Comparison of ENCODE assay signal across 11 cellular contexts in genomic region chr12:108609535-108610335, GRCh38. TPM values are rescaled to one million over a fixed set of nuclear protein-coding genes. Genes with fewer than 3 reads are reported as not detected.
DNase-seq lines count a peak whose midpoint lies in the region; ATAC-seq and TF ChIP-seq lines count a peak whose summit lies in the region.
"Had no signal": no experiment of that assay in that cellular context is flagged by ENCODE, and none has a peak within 500 bp of the region (broad histone marks: within the 10 kb centered on the region; RNA-seq: fewer than 3 reads in every experiment).

No MANE protein-coding gene starts in this region.

- peaks cover 6 to 22% of the 10 kb centered on the region in 2 donors for H3K4me1 ChIP-seq in adrenal gland (replicated peaks in 1 of 2)

- intact Hi-C loops in adrenal gland (cut with DNase I), result loop anchor here in 1 of 2 donors (10.0 kb wide), 1 partner anchor 95 kb away; the partner anchor contains the start of gene FICD
- intact Hi-C loops in left ventricle myocardium superior (cut with micrococcal nuclease), result no loop called here

- DNase-seq in adrenal gland, result peak in 6 of 7 donors; percentile 26 to 67 (median 47)
- DNase-seq in left ventricle myocardium superior, result peak; percentile 86
- peak; percentile 46 for DNase-seq in stimulated activated naive B cell treated with anti-CD40 and anti-IgM and Interleukin-4, amounts not matched to agents 10 μg/mL and 1 μg/mL and 100 μg/mL, for 72 hours
- DNase-seq in NOMO-1 treated with dmso at 0.1 percent for 144 hours (lab: John Stamatoyannopoulos, UW; ENCODE audit: unreplicated experiment), result no peak
- DNase-seq in NCI-H2196 (lab: John Stamatoyannopoulos, UW; ENCODE audit: unreplicated experiment), result no peak
- DNase-seq in SKM-1 treated with dmso at 0.1 percent for 144 hours (lab: John Stamatoyannopoulos, UW; ENCODE audit: unreplicated experiment), result no peak
- DNase-seq: SHP77 treated with DMSO at 0.1 percent for 48 hours had no signal

- 59 to 76% (median 68%) methylated on average over 9 to 21 of the region's 21 CpGs for WGBS in adrenal gland, 4 donors

- H3K27ac Mint-ChIP-seq in stimulated activated naive B cell treated with anti-CD40 and anti-IgM and Interleukin-4, amounts not matched to agents 10 μg/mL and 1 μg/mL and 100 μg/mL, for 72 hours, result peak overlapping the region; percentile 47
- H3K27ac Mint-ChIP-seq: dendritic cell treated with granulocyte-macrophage colony-stimulating factor and Interleukin-4, amounts not matched to agents 40 ng/mL and 50 ng/mL, for 4 days had no signal

- no peaks in the 10 kb centered on the region for H3K36me3 Mint-ChIP-seq in stimulated activated naive B cell treated with anti-CD40 and anti-IgM and Interleukin-4, amounts not matched to agents 10 μg/mL and 1 μg/mL and 100 μg/mL, for 72 hours

- peak overlapping the region in 1 of 5 donors; percentile 24 for H3K27ac ChIP-seq in adrenal gland

- no peaks in the 10 kb centered on the region for H3K36me3 ChIP-seq in adrenal gland (replicated peaks in 1 of 2)

- no peak for TF ChIP-seq CTCF in adrenal gland (IDR thresholded peaks at IDR 0.05)

- no peaks in the 10 kb centered on the region for H3K27me3 ChIP-seq in adrenal gland

- TF ChIP-seq POLR2A in adrenal gland (IDR thresholded peaks at IDR 0.05), result no peak

- ATAC-seq in GM19463 (IDR thresholded peaks at IDR 0.05; ENCODE audit: unreplicated experiment) (peak; percentile 62), left ventricle myocardium superior (peak; percentile 89), GM21786 (IDR thresholded peaks at IDR 0.05; ENCODE audit: unreplicated experiment) (no peak)
- ATAC-seq in stimulated activated naive B cell treated with anti-CD40 and anti-IgM and Interleukin-4, amounts not matched to agents 10 μg/mL and 1 μg/mL and 100 μg/mL, for 72 hours (replicated peaks), result peak; percentile 72 to 78

- peaks cover 0 to 3% of the 10 kb centered on the region in 2 donors for H3K9me3 Mint-ChIP-seq in stimulated activated naive B cell treated with anti-CD40 and anti-IgM and Interleukin-4, amounts not matched to agents 10 μg/mL and 1 μg/mL and 100 μg/mL, for 72 hours
- H3K9me3 Mint-ChIP-seq: dendritic cell treated with granulocyte-macrophage colony-stimulating factor and Interleukin-4, amounts not matched to agents 40 ng/mL and 50 ng/mL, for 4 days had no signal

- peaks cover 8 to 26% of the 10 kb centered on the region in 2 donors for H3K27me3 Mint-ChIP-seq in stimulated activated naive B cell treated with anti-CD40 and anti-IgM and Interleukin-4, amounts not matched to agents 10 μg/mL and 1 μg/mL and 100 μg/mL, for 72 hours

- no peak overlapping the region for H3K4me3 Mint-ChIP-seq in stimulated activated naive B cell treated with anti-CD40 and anti-IgM and Interleukin-4, amounts not matched to agents 10 μg/mL and 1 μg/mL and 100 μg/mL, for 72 hours
- H3K4me3 Mint-ChIP-seq: dendritic cell treated with granulocyte-macrophage colony-stimulating factor and Interleukin-4, amounts not matched to agents 40 ng/mL and 50 ng/mL, for 4 days had no signal

- no peak overlapping the region for H3K4me3 ChIP-seq in adrenal gland

- H3K9me3 ChIP-seq in adrenal gland (replicated peaks in 1 of 3), result no peaks in the 10 kb centered on the region

- peaks cover 41 to 44% of the 10 kb centered on the region in 2 donors for H3K4me1 Mint-ChIP-seq in stimulated activated naive B cell treated with anti-CD40 and anti-IgM and Interleukin-4, amounts not matched to agents 10 μg/mL and 1 μg/mL and 100 μg/mL, for 72 hours

RNA-seq across cellular contexts. Expression of gene TMEM119, which starts 11.9 kb away (rescaled TPM):
- total RNA-seq in adrenal gland (10 to 100 TPM in 3 of 8 donors, 1 to 10 TPM in 5; 3.8 to 14.8 (median 7.1) TPM), left ventricle myocardium superior (1.4 TPM)
- polyA plus RNA-seq in adrenal gland, result 10 to 100 TPM in 1 of 3 donors, 1 to 10 TPM in 2; 3.1 to 12.4 (median 5.6) TPM
- total RNA-seq: pulmonary artery endothelial cell had no signal

RNA-seq across cellular contexts. Expression of gene SELPLG, which starts 24.0 kb away (rescaled TPM):
- total RNA-seq in adrenal gland, result 10 to 100 TPM in 7 of 8 donors, 1 to 10 TPM in 1; 9.4 to 46.1 (median 16.0) TPM
- 1 to 10 TPM; 3.3 to 4.8 (median 3.8) TPM for polyA plus RNA-seq in adrenal gland
- 4.1 TPM for total RNA-seq in left ventricle myocardium superior

RNA-seq across cellular contexts. Expression of gene ISCU, which starts 47.3 kb away (rescaled TPM):
- total RNA-seq in adrenal gland (1,000 to 10,000 TPM in 1 of 8 donors, 100 to 1,000 TPM in 7; 312 to 1,219 (median 431) TPM), left ventricle myocardium superior (468 TPM)
- polyA plus RNA-seq in adrenal gland, result 100 to 1,000 TPM; 209 to 431 (median 272) TPM

RNA-seq across cellular contexts. Expression of gene SART3, which starts 48.8 kb away (rescaled TPM):
- total RNA-seq in adrenal gland (10 to 100 TPM; 34.2 to 79.3 (median 46.8) TPM), left ventricle myocardium superior (24.7 TPM)
- polyA plus RNA-seq in adrenal gland, result 10 to 100 TPM; 27.5 to 30.8 (median 30.1) TPM

Comparison
In these comparisons a context has a peak if more than half of its experiments do, and no peak if none do; other contexts are left out.
1. DNase-seq: peak in adrenal gland (6 of 7), left ventricle myocardium superior (single experiment) and stimulated activated naive B cell treated with anti-CD40 and anti-IgM and Interleukin-4, amounts not matched to agents 10 μg/mL and 1 μg/mL and 100 μg/mL, for 72 hours (single experiment); none in NOMO-1 treated with dmso at 0.1 percent for 144 hours (single experiment), NCI-H2196 (single experiment) and SKM-1 treated with dmso at 0.1 percent for 144 hours (single experiment).